In genomic region chr5:54516051-54516645, GRCh38 we compare ENCODE assay signal across 19 cellular contexts. TPM values are rescaled to one million over a fixed set of nuclear protein-coding genes. Genes with fewer than 3 reads are reported as not detected.
DNase-seq lines count a peak whose midpoint lies in the region; FAIRE-seq and TF ChIP-seq lines count a peak whose summit lies in the region.
"Had no signal": no experiment of that assay in that cellular context is flagged by ENCODE, and none has a peak within 500 bp of the region (broad histone marks: within the 10 kb centered on the region; RNA-seq: fewer than 3 reads in every experiment).

No MANE protein-coding gene starts in this region.

- no peaks in the 10 kb centered on the region for H3K27me3 Mint-ChIP-seq in Caco-2 (ENCODE audit: insufficient read depth, unreplicated experiment)
- H3K27me3 Mint-ChIP-seq in neural crest cell (ENCODE audit: low read depth): no peaks in the 10 kb centered on the region

- H3K36me3 Mint-ChIP-seq in Caco-2 (ENCODE audit: insufficient read depth, unreplicated experiment) (peaks cover 11% of the 10 kb centered on the region), neural crest cell (ENCODE audit: low read depth) (peaks cover 5% of the 10 kb centered on the region)

- POLR2A ChIA-PET in Caco-2 (lab: Charles Lee): interaction anchor here (1.2 kb wide), 1 partner anchor 206 kb away, joined by 12 read pairs; the partner anchor contains the start of gene ARL15

- in situ Hi-C loops in astrocyte of the spinal cord (cut with HindIII; ENCODE audit: low sequenced_read_pairs): no loop called here

- no peaks in the 10 kb centered on the region for H3K4me1 Mint-ChIP-seq in Caco-2 (ENCODE audit: low read depth, unreplicated experiment)
- peaks cover 45% of the 10 kb centered on the region for H3K4me1 Mint-ChIP-seq in neural crest cell

- H3K27ac Mint-ChIP-seq in Caco-2 (ENCODE audit: unreplicated experiment) (no peak overlapping the region), neural crest cell (ENCODE audit: unreplicated experiment) (no peak overlapping the region)
- H3K27ac Mint-ChIP-seq: dendritic cell treated with granulocyte-macrophage colony-stimulating factor and Interleukin-4, amounts not matched to agents 40 ng/mL and 50 ng/mL, for 4 days had no signal

- TF ChIP-seq CTCF in Caco-2 (IDR thresholded peaks at IDR 0.05; ENCODE audit: insufficient read depth in 1 of 2, low read depth in 1 of 2, low read length in 1 of 2, severe bottlenecking in 1 of 2, unreplicated experiment in 1 of 2) (no peak), astrocyte of the spinal cord (IDR thresholded peaks at IDR 0.05; ENCODE audit: low read depth, low read length) (no peak), neural crest cell (conservative IDR thresholded peaks at IDR 0.05) (no peak)

- H3K4me1 ChIP-seq in Caco-2: peaks cover 25% of the 10 kb centered on the region

- H3K9me3 ChIP-seq in Caco-2: no peaks in the 10 kb centered on the region
- H3K9me3 ChIP-seq: breast epithelium, Peyer's patch, sigmoid colon had no signal

- CTCF ChIA-PET in Caco-2 (lab: Charles Lee): interaction anchor here (0.8 to 4.2 kb wide), 10 partner anchors 8 to 644 kb away, joined by 3 to 48 read pairs (median 4); partner anchors contain the start of gene GPX8

- DNase-seq in Caco-2 (no peak), NCI-H1105 treated with DMSO at 0.1 percent for 48 hours (lab: John Stamatoyannopoulos, UW) (peak; percentile 70), astrocyte of the spinal cord (ENCODE audit: low read depth, low spot score) (peak; percentile 50), neural crest cell (ENCODE audit: low read depth, low spot score) (no peak), retina (no peak), GM19239 (ENCODE audit: insufficient read length, low spot score) (no peak)
- DNase-seq in stimulated activated naive CD4-positive, alpha-beta T cell treated with Interleukin-2 at 50 U/mL for 16 hours (lab: John Stamatoyannopoulos, UW): no peak
- DNase-seq: activated CD4-positive, alpha-beta T cell treated with anti-CD3 and anti-CD28 coated beads, Interleukin-2, amount 50 U/mL, for 48 hours; activated effector memory CD4-positive, alpha-beta T cell treated with anti-CD3 and anti-CD28 coated beads, Interleukin-2, amount 50 U/mL, for 16 hours; head of caudate nucleus; KG1; naive B cell; NCI-H2029; NCI-H345; NK-92 treated with Interleukin-12 subunit alpha and Interleukin-12 subunit beta, amount 100 ng/mL, for 24 hours; Peyer's patch; sigmoid colon had no signal

- no TSS peak for BruUV-seq in Caco-2 (replicated peaks; lab: Mats Ljungman, UMichigan)

- H3K27me3 ChIP-seq in Caco-2 (replicated peaks; ENCODE audit: control insufficient read depth, insufficient read depth, low read length): no peaks in the 10 kb centered on the region
- H3K27me3 ChIP-seq: breast epithelium, Peyer's patch, sigmoid colon had no signal

- H3K9me3 Mint-ChIP-seq in Caco-2 (ENCODE audit: unreplicated experiment) (no peaks in the 10 kb centered on the region), neural crest cell (no peaks in the 10 kb centered on the region)

- FAIRE-seq in GM19239 (lab: Jason Lieb, UNC): no peak

- H3K4me3 ChIP-seq in Caco-2 (ENCODE audit: low read depth, low read length) (no peak overlapping the region), astrocyte of the spinal cord (ENCODE audit: low read depth, low read length) (no peak overlapping the region)

- intact Hi-C loops in Caco-2 (cut with micrococcal nuclease; ENCODE audit: unreplicated experiment): loop anchor here (10.0 kb wide), 3 partner anchors 109 to 639 kb away; no protein-coding TSS in a partner anchor

- peak overlapping the region; percentile 68 for H3K4me3 Mint-ChIP-seq in Caco-2 (ENCODE audit: unreplicated experiment)
- peak overlapping the region; percentile 87 for H3K4me3 Mint-ChIP-seq in neural crest cell
- H3K4me3 Mint-ChIP-seq: dendritic cell treated with granulocyte-macrophage colony-stimulating factor and Interleukin-4, amounts not matched to agents 40 ng/mL and 50 ng/mL, for 4 days had no signal

- H3K36me3 ChIP-seq in Caco-2 (ENCODE audit: control insufficient read depth, insufficient read depth, low read length): no peaks in the 10 kb centered on the region
- H3K36me3 ChIP-seq: breast epithelium, Peyer's patch had no signal

RNA-seq across cellular contexts. Expression of gene SNX18, which starts 1.4 kb away (rescaled TPM):
- 25.0 and 28.0 TPM in 2 replicates for total RNA-seq in Caco-2 (2022)
- 19.4 and 21.3 TPM in 2 replicates for total RNA-seq in neural crest cell

Comparison
In these comparisons a context has a peak if more than half of its experiments do, and no peak if none do; other contexts are left out.
1. DNase-seq: peak in NCI-H1105 treated with DMSO at 0.1 percent for 48 hours (single experiment) and astrocyte of the spinal cord (single experiment); none in Caco-2 (0 of 2), neural crest cell (single experiment), retina (single experiment), GM19239 (single experiment) and stimulated activated naive CD4-positive, alpha-beta T cell treated with Interleukin-2 at 50 U/mL for 16 hours (single experiment).